In genomic region chr2:98518106-98518505, GRCh38 we compare ENCODE assay signal across 8 cellular contexts.
DNase-seq lines count a peak whose midpoint lies in the region; FAIRE-seq and TF ChIP-seq lines count a peak whose summit lies in the region.

No MANE protein-coding gene starts in this region.

- H3K9me3 ChIP-seq in OCI-LY7 (ENCODE audit: low read length) = no peaks in the 10 kb centered on the region
- no peaks in the 10 kb centered on the region for H3K9me3 ChIP-seq in keratinocyte (ENCODE audit: control insufficient read depth, low read depth, low read length)
- H3K9me3 ChIP-seq in MG63 = no peaks in the 10 kb centered on the region

- H2AFZ ChIP-seq in OCI-LY7 (ENCODE audit: low read length) = no peak overlapping the region
- no peak overlapping the region for H2AFZ ChIP-seq in keratinocyte (ENCODE audit: control insufficient read depth, low read length)

- H4K20me1 ChIP-seq in OCI-LY7 (ENCODE audit: insufficient read depth, low read length) = no peaks in the 10 kb centered on the region
- no peaks in the 10 kb centered on the region for H4K20me1 ChIP-seq in keratinocyte (ENCODE audit: control insufficient read depth, extremely low read depth, insufficient read depth, low read length)

- peak; percentile 72 for TF ChIP-seq CTCF in GM12873 (IDR thresholded peaks at IDR 0.05; ENCODE audit: insufficient read depth, low read depth, low read length, missing control alignments)
- peak; percentile 79 for TF ChIP-seq CTCF in OCI-LY7 (conservative IDR thresholded peaks at IDR 0.05; ENCODE audit: low read length)
- TF ChIP-seq CTCF in keratinocyte (optimal IDR thresholded peaks at IDR 0.05 in 1 of 3, IDR thresholded peaks at IDR 0.05 in 1 of 3, conservative IDR thresholded peaks at IDR 0.05 in 1 of 3; ENCODE audit: extremely low read depth in 1 of 3, insufficient read depth in 2 of 3, low read length in 3 of 3) = peak; percentile 15 to 30 (median 29)

- intact Hi-C loops in OCI-LY7 (cut with micrococcal nuclease; ENCODE audit: unreplicated experiment) = loop anchor here (2.0 kb wide), 1 partner anchor 105 kb away; no protein-coding TSS in a partner anchor
- intact Hi-C loops in activated naive CD4-positive, alpha-beta T cell treated with anti-CD3 and anti-CD28 coated beads for 36 hours (cut with micrococcal nuclease) = loop anchor here (1.0 to 5.0 kb wide), 2 partner anchors 71 to 105 kb away; no protein-coding TSS in a partner anchor

- no peak for FAIRE-seq in keratinocyte (lab: Jason Lieb, UNC)

- DNase-seq in OCI-LY7 (ENCODE audit: low spot score) (peak; percentile 32), keratinocyte (ENCODE audit: low read depth, low spot score) (no peak), NCI-H1092 (lab: John Stamatoyannopoulos, UW) (no peak), MG63 (no peak), NCI-H187 (lab: John Stamatoyannopoulos, UW) (no peak)
- peak; percentile 78 for DNase-seq in activated naive CD4-positive, alpha-beta T cell treated with anti-CD3 and anti-CD28 coated beads for 36 hours
- DNase-seq in stimulated activated CD8-positive, alpha-beta memory T cell treated with anti-CD3 and anti-CD28 coated beads, Interleukin-7, amount 100 ng/mL, for 1 hour (ENCODE audit: low read depth in 2 of 2) = peak; percentile 16 to 37

- H3K4me3 ChIP-seq in OCI-LY7 (ENCODE audit: low read depth, low read length, poor library complexity, severe bottlenecking) = no peak overlapping the region
- H3K4me3 ChIP-seq in keratinocyte (ENCODE audit: control insufficient read depth in 2 of 3, extremely low read depth in 1 of 3, insufficient read depth in 2 of 3, low read depth in 1 of 3, low read length in 3 of 3) = no peak overlapping the region
- no peak overlapping the region for H3K4me3 ChIP-seq in MG63

- no peak overlapping the region for H3K4me2 ChIP-seq in OCI-LY7 (ENCODE audit: low read length)
- H3K4me2 ChIP-seq in keratinocyte (ENCODE audit: control insufficient read depth, extremely low read depth, insufficient read depth, low read depth, low read length) = no peak overlapping the region

- H3K4me1 ChIP-seq in OCI-LY7 (ENCODE audit: insufficient read depth, low read length, poor library complexity, severe bottlenecking) (no peaks in the 10 kb centered on the region), keratinocyte (ENCODE audit: control insufficient read depth, extremely low read depth, insufficient read depth, low read length) (no peaks in the 10 kb centered on the region)

- H3K27me3 Mint-ChIP-seq in activated naive CD4-positive, alpha-beta T cell treated with anti-CD3 and anti-CD28 coated beads for 36 hours (ENCODE audit: low read depth) = no peaks in the 10 kb centered on the region

- H3K36me3 ChIP-seq in OCI-LY7 (ENCODE audit: insufficient read depth, low read length) = no peaks in the 10 kb centered on the region
- H3K36me3 ChIP-seq in keratinocyte (ENCODE audit: control insufficient read depth in 2 of 2, extremely low read depth in 1 of 2, insufficient read depth in 2 of 2, low read length in 2 of 2) = peaks cover 0 to 6% of the 10 kb centered on the region in 2 experiments
- no peaks in the 10 kb centered on the region for H3K36me3 ChIP-seq in MG63

- no TSS peak for BruUV-seq in OCI-LY7 (replicated peaks; lab: Mats Ljungman, UMichigan)

- POLR2A ChIA-PET in OCI-LY7 (lab: Charles Lee) = interaction anchor here (0.9 kb wide), 1 partner anchor 65 kb away, joined by 3 read pairs; no protein-coding TSS in a partner anchor

- no peaks in the 10 kb centered on the region for H3K9me2 ChIP-seq in OCI-LY7 (ENCODE audit: insufficient read depth, low read length)

- no peak overlapping the region for H3K9ac ChIP-seq in keratinocyte (ENCODE audit: control insufficient read depth, extremely low read depth, insufficient read depth, low read length)

- H3K27ac Mint-ChIP-seq in activated naive CD4-positive, alpha-beta T cell treated with anti-CD3 and anti-CD28 coated beads for 36 hours = no peak overlapping the region

- H3K4me3 Mint-ChIP-seq in activated naive CD4-positive, alpha-beta T cell treated with anti-CD3 and anti-CD28 coated beads for 36 hours = no peak overlapping the region

- CTCF ChIA-PET in OCI-LY7 (lab: Charles Lee; ENCODE audit: unreplicated experiment) = no interaction called here
- CTCF ChIA-PET in activated naive CD4-positive, alpha-beta T cell treated with anti-CD3 and anti-CD28 coated beads for 36 hours (lab: Charles Lee) = interaction anchor here (1.0 to 2.7 kb wide), 9 partner anchors 10 to 105 kb away, joined by 3 to 21 read pairs (median 4); no protein-coding TSS in a partner anchor

- H3K36me3 Mint-ChIP-seq in activated naive CD4-positive, alpha-beta T cell treated with anti-CD3 and anti-CD28 coated beads for 36 hours (ENCODE audit: low read depth) = peaks cover 4% of the 10 kb centered on the region

- peaks cover 47% of the 10 kb centered on the region for H3K4me1 Mint-ChIP-seq in activated naive CD4-positive, alpha-beta T cell treated with anti-CD3 and anti-CD28 coated beads for 36 hours (ENCODE audit: low read depth)

- H3K9me3 Mint-ChIP-seq in activated naive CD4-positive, alpha-beta T cell treated with anti-CD3 and anti-CD28 coated beads for 36 hours = no peaks in the 10 kb centered on the region

- no peaks in the 10 kb centered on the region for H3K79me2 ChIP-seq in OCI-LY7 (ENCODE audit: insufficient read depth, low read depth, low read length)
- H3K79me2 ChIP-seq in keratinocyte (ENCODE audit: control insufficient read depth, insufficient read depth, low read length) = no peaks in the 10 kb centered on the region

- H3K9me1 ChIP-seq in keratinocyte (ENCODE audit: control insufficient read depth, extremely low read depth, insufficient read depth, low read length) = no peaks in the 10 kb centered on the region

- H3K27me3 ChIP-seq in keratinocyte (ENCODE audit: control insufficient read depth, extremely low read depth, insufficient read depth, low read length) = no peaks in the 10 kb centered on the region
- H3K27me3 ChIP-seq in MG63 = no peaks in the 10 kb centered on the region

- dilution Hi-C loops in keratinocyte (cut with MboI; ENCODE audit: extremely low pct_ligation_motif_present, low sequenced_read_pairs) = no loop called here

- H3K27ac ChIP-seq in OCI-LY7 (ENCODE audit: low read depth, low read length, poor library complexity, severe bottlenecking) = no peak overlapping the region
- H3K27ac ChIP-seq in keratinocyte (ENCODE audit: control insufficient read depth, insufficient read depth, low read length) = no peak overlapping the region

Comparison
In these comparisons a context has a peak if more than half of its experiments do, and no peak if none do; other contexts are left out.
1. CTCF ChIP-seq: peak in every context shown above with its lines; median percentile 79 in OCI-LY7; 72 in GM12873; 29 in keratinocyte.
2. DNase-seq: peak in OCI-LY7 (single experiment), activated naive CD4-positive, alpha-beta T cell treated with anti-CD3 and anti-CD28 coated beads for 36 hours (single experiment) and stimulated activated CD8-positive, alpha-beta memory T cell treated with anti-CD3 and anti-CD28 coated beads, Interleukin-7, amount 100 ng/mL, for 1 hour (2 of 2); none in keratinocyte (single experiment), NCI-H1092 (single experiment), MG63 (single experiment) and NCI-H187 (0 of 2).